Comparison of ENCODE assay signal across 9 cellular contexts in the genomic region with DNA sequence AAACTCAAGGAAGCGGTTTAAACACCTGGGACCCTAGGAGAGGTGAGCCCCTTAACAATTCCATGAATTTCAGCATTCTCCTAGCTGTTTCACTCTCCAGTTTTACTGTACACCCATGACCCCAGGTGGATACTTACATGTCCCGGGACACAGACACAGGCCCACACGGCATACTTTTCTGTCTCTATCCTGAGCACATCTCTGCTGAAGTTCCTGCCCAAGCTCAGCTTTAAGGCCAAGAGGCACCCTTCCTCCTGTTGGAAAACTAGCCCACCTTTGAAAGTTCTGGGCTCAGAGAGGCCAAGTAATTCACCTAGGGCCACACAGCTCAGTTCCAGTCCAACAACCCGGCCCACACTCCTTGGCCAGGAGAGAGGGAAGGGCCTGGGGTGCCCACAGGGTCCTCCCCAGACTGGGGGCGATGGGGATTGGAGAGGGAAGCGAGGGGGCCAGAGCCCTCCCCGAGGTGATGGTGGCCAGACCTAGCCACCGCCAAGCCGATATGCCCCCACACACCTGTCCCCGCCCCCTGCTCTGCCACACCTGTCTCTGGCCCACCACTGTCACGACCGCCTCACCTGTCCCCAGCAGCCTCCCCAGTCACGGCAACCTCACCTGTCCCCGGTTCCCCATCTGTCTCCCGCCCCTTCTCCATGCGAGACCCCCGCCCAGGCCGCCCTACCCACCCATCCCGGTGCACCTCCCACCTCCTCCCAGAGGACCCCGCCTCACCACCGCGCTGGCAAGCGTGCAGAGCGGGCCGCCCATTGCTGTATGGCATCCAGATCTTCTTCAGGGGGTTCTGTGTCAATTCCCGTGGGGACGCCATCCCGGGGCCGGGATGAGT. TPM values are rescaled to one million over a fixed set of nuclear protein-coding genes. Genes with fewer than 3 reads are reported as not detected.
DNase-seq lines count a peak whose midpoint lies in the region; ATAC-seq, FAIRE-seq and TF ChIP-seq lines count a peak whose summit lies in the region.
"Had no signal": no experiment of that assay in that cellular context is flagged by ENCODE, and none has a peak within 500 bp of the region (broad histone marks: within the 10 kb centered on the region; RNA-seq: fewer than 3 reads in every experiment).

No MANE protein-coding gene starts in this region.

- DNase-seq in Calu3 (no peak), NB4 (ENCODE audit: low read depth) (no peak), H1 (ENCODE audit: low read depth in 1 of 2, low spot score in 2 of 2) (no peak), osteoblast (ENCODE audit: insufficient read length, low spot score, missing footprints) (peak; percentile 66), posterior vena cava (ENCODE audit: low spot score) (no peak)

- H3K23ac ChIP-seq in H1 (ENCODE audit: insufficient read length), result no peak overlapping the region

- no peak for TF ChIP-seq RAD21 in H1 (IDR thresholded peaks at IDR 0.05 in 1 of 2, conservative IDR thresholded peaks at IDR 0.05 in 1 of 2; ENCODE audit: low read depth in 2 of 2, low read length in 2 of 2)

- peaks cover 17% of the 10 kb centered on the region for H3K36me3 Mint-ChIP-seq in Calu3 (ENCODE audit: insufficient read depth, unreplicated experiment)

- H4K5ac ChIP-seq in H1 (ENCODE audit: insufficient read length, low read depth, low read length), result peak overlapping the region; percentile 80

- H3K4me1 ChIP-seq in H1 (replicated peaks in 1 of 4; ENCODE audit: control insufficient read depth in 3 of 4, insufficient read depth in 4 of 4, low read length in 3 of 4) (peaks cover 4 to 30% (median 17%) of the 10 kb centered on the region in 4 experiments), osteoblast (ENCODE audit: insufficient read depth, low read length) (peaks cover 42% of the 10 kb centered on the region)

- H3K27ac ChIP-seq in H1 (ENCODE audit: low read depth, low read length), result no peak overlapping the region
- no peak overlapping the region for H3K27ac ChIP-seq in osteoblast (ENCODE audit: low read depth, low read length)

- no peaks in the 10 kb centered on the region for H3K9me3 ChIP-seq in H1 (ENCODE audit: insufficient read depth in 2 of 2, low read depth in 1 of 2, low read length in 1 of 2)
- H3K9me3 ChIP-seq in osteoblast (ENCODE audit: low read depth, low read length), result no peaks in the 10 kb centered on the region

- 24% methylated on average over 15 of the region's 29 CpGs; no CpG with 5 or more reads in 1 of the 2 experiments for WGBS in H1 (ENCODE audit: extremely low coverage in 1 of 2, insufficient coverage in 1 of 2, insufficient read length in 1 of 2, insufficient replicate concordance in 2 of 2, low coverage in 1 of 2, low lambda C conversion rate in 2 of 2, missing lambda C conversion rate in 1 of 2), 2 experiments

- no peak overlapping the region for H2AFZ ChIP-seq in H1 (ENCODE audit: low read length)
- H2AFZ ChIP-seq in osteoblast (ENCODE audit: low read length), result peak overlapping the region; percentile 41

- H3K56ac ChIP-seq in H1 (replicated peaks; ENCODE audit: insufficient read length, low read depth, low read length), result no peak overlapping the region

- H3K4me2 ChIP-seq in H1 (ENCODE audit: insufficient read depth in 1 of 2, low read depth in 2 of 2, low read length in 2 of 2), result peak overlapping the region; percentile 78 to 84
- H3K4me2 ChIP-seq in osteoblast (ENCODE audit: insufficient read depth, low read length), result peak overlapping the region; percentile 94

- H3K79me1 ChIP-seq in H1 (ENCODE audit: low read depth, low read length), result peaks cover 11% of the 10 kb centered on the region

- H3K4me3 ChIP-seq in NB4 (ENCODE audit: low read depth, low read length) (peak overlapping the region; percentile 59), H1 (ENCODE audit: extremely low read depth in 1 of 4, insufficient read depth in 2 of 4, low read depth in 3 of 4, low read length in 4 of 4) (peak overlapping the region; percentile 67 to 90 (median 73)), osteoblast (ENCODE audit: insufficient read depth, low read length) (peak overlapping the region; percentile 69)

- BruUV-seq in Calu3 (replicated peaks; lab: Mats Ljungman, UMichigan), result no TSS peak

- no peak overlapping the region for H2BK12ac ChIP-seq in H1 (ENCODE audit: low read depth, low read length)

- CTCF ChIA-PET in Calu3 (lab: Charles Lee) (interaction anchor here (0.6 to 1.8 kb wide), 5 partner anchors 50 to 291 kb away, joined by 3 to 7 read pairs (median 5); no protein-coding TSS in a partner anchor), H1 (lab: Charles Lee; ENCODE audit: partially characterized antibody) (interaction anchor here (0.5 to 6.7 kb wide), 12 partner anchors 11 to 934 kb away, joined by 3 to 52 read pairs (median 4); a partner anchor contains a TSS)

- H4K20me1 ChIP-seq in H1 (replicated peaks in 1 of 2; ENCODE audit: control insufficient read depth in 1 of 2, insufficient read depth in 2 of 2, low read length in 2 of 2), result peaks cover 0 to 3% of the 10 kb centered on the region in 2 experiments
- H4K20me1 ChIP-seq in osteoblast (ENCODE audit: insufficient read depth, low read length), result peaks cover 4% of the 10 kb centered on the region

- H2BK5ac ChIP-seq in H1 (ENCODE audit: low read depth, low read length), result peak overlapping the region; percentile 75; the same call in 1 of the 2 replicates

- TF ChIP-seq EP300 in H1 (IDR thresholded peaks at IDR 0.05; ENCODE audit: borderline replicate concordance in 1 of 2, low read depth in 2 of 2, low read length in 2 of 2), result no peak

- H3K36me3 ChIP-seq in H1 (ENCODE audit: control insufficient read depth in 2 of 4, insufficient read depth in 4 of 4, low read length in 3 of 4) (no peaks in the 10 kb centered on the region), osteoblast (ENCODE audit: insufficient read depth, low read length) (no peaks in the 10 kb centered on the region)

- no peak for FAIRE-seq in H1 (lab: Jason Lieb, UNC)

- H3K14ac ChIP-seq in H1 (ENCODE audit: insufficient read length), result no peak overlapping the region

- peak overlapping the region; percentile 25 for H4K91ac ChIP-seq in H1 (replicated peaks; ENCODE audit: insufficient read length, low read length)

- H3K27me3 Mint-ChIP-seq in Calu3 (ENCODE audit: unreplicated experiment), result no peaks in the 10 kb centered on the region

- H3K9me3 Mint-ChIP-seq in Calu3 (ENCODE audit: low read depth, unreplicated experiment), result no peaks in the 10 kb centered on the region

- H3K79me2 ChIP-seq in H1 (ENCODE audit: control insufficient read depth in 1 of 2, insufficient read depth in 2 of 2, low read length in 2 of 2), result peaks cover 0 to 27% of the 10 kb centered on the region in 2 experiments; a peak in 1 of 4 replicates
- H3K79me2 ChIP-seq in osteoblast (ENCODE audit: insufficient read depth, low read length), result peaks cover 19% of the 10 kb centered on the region

- H3K9ac ChIP-seq in H1 (replicated peaks in 1 of 4; ENCODE audit: extremely low read depth in 1 of 4, low read depth in 3 of 4, low read length in 3 of 4), result peak overlapping the region; percentile 10 to 84 (median 44); a peak in 5 of 7 replicates

- H2AK5ac ChIP-seq in H1 (ENCODE audit: low read depth, low read length), result no peak overlapping the region

- TF ChIP-seq POLR2A in NB4 (IDR thresholded peaks at IDR 0.05; ENCODE audit: extremely low read depth, insufficient read length), result no peak
- peak in 1 of 2 experiments; percentile 45; a peak in 1 of 3 replicates for TF ChIP-seq POLR2A in H1 (IDR thresholded peaks at IDR 0.05; ENCODE audit: control extremely low read depth in 1 of 2, low read depth in 2 of 2, low read length in 2 of 2)

- TF ChIP-seq CTCF in Calu3 (IDR thresholded peaks at IDR 0.05; ENCODE audit: unreplicated experiment), result no peak
- TF ChIP-seq CTCF in NB4 (IDR thresholded peaks at IDR 0.05; ENCODE audit: low read depth, low read length), result no peak
- TF ChIP-seq CTCF in H1 (IDR thresholded peaks at IDR 0.05; ENCODE audit: control extremely low read depth in 1 of 3, insufficient read depth in 1 of 3, low read depth in 1 of 3, low read length in 3 of 3), result no peak
- TF ChIP-seq CTCF in osteoblast (IDR thresholded peaks at IDR 0.05; ENCODE audit: extremely low read depth, low read depth, low read length), result no peak

- H3K4me3 Mint-ChIP-seq in Calu3 (ENCODE audit: low read depth, unreplicated experiment), result peak overlapping the region; percentile 84

- no peak overlapping the region for H2BK20ac ChIP-seq in H1 (ENCODE audit: low read length)

- no peak overlapping the region for H2BK15ac ChIP-seq in H1 (ENCODE audit: low read length)

- ATAC-seq in GM21619 (IDR thresholded peaks at IDR 0.05; ENCODE audit: unreplicated experiment), result no peak
- ATAC-seq in GM18907 (IDR thresholded peaks at IDR 0.05; ENCODE audit: unreplicated experiment), result no peak
- ATAC-seq in GM18870 (IDR thresholded peaks at IDR 0.05; ENCODE audit: unreplicated experiment), result no peak

- H3K18ac ChIP-seq in H1 (ENCODE audit: extremely low read depth, low read length), result peak overlapping the region; percentile 75

- H3K4me1 Mint-ChIP-seq in Calu3 (ENCODE audit: low read depth, unreplicated experiment), result peaks cover 22% of the 10 kb centered on the region

- peak overlapping the region; percentile 72 for H3K27ac Mint-ChIP-seq in Calu3 (ENCODE audit: unreplicated experiment)

- POLR2A ChIA-PET in H1 (lab: Charles Lee; ENCODE audit: partially characterized antibody), result interaction anchor here (0.8 to 6.0 kb wide), 17 partner anchors 11 to 326 kb away, joined by 3 to 34 read pairs (median 3); a partner anchor contains a TSS

- H2BK120ac ChIP-seq in H1 (replicated peaks; ENCODE audit: low read depth, low read length), result no peak overlapping the region

- H3K27me3 ChIP-seq in H1 (replicated peaks in 1 of 4; ENCODE audit: control insufficient read depth in 3 of 4, extremely low read depth in 1 of 4, insufficient read depth in 3 of 4, low read length in 3 of 4), result no peaks in the 10 kb centered on the region
- no peaks in the 10 kb centered on the region for H3K27me3 ChIP-seq in osteoblast (ENCODE audit: insufficient read depth, low read length)

- no peak overlapping the region; the same call in 1 of the 2 replicates for H4K8ac ChIP-seq in H1 (ENCODE audit: extremely low read depth, insufficient read depth, low read length)

- H3K4ac ChIP-seq in H1 (replicated peaks; ENCODE audit: insufficient read length, low read depth, low read length), result no peak overlapping the region

- peaks cover 2% of the 10 kb centered on the region; the same call in 1 of the 2 replicates for H3K23me2 ChIP-seq in H1 (ENCODE audit: low read depth, low read length)

- intact Hi-C loops in Calu3 (cut with micrococcal nuclease; ENCODE audit: unreplicated experiment) (no loop called here), posterior vena cava (cut with DNase I) (no loop called here)

RNA-seq across cellular contexts. Expression of a gene that starts 0.4 kb away (rescaled TPM):
- total RNA-seq in Calu3 (2022), result 3.6 and 5.1 TPM in 2 replicates
- total RNA-seq in H1 (2021; fragmentation: NEBNext Ultra II Directional; extraction: Animal tissue kit (Norgen Biotek cat#: 25700)), result 10.7 and 11.3 TPM in 2 replicates
- polyA plus RNA-seq in H1 (2011; rRNA removed), result 20.1 and 20.3 TPM in 2 replicates
- 21.1 TPM for polyA plus RNA-seq in H1 (2011; cell fraction: cytosol; rRNA removed)
- 47.8 TPM for polyA plus RNA-seq in H1 (2011; cell fraction: nucleus; rRNA removed)
- 10.5 to 17.4 TPM (median 13.7 TPM) in 4 replicates for polyA plus RNA-seq in H1 (2012, experiment 1 of 2)
- 11.5 TPM for polyA plus RNA-seq in H1 (2012, experiment 2 of 2)
- 7.8 TPM for polyA plus RNA-seq in H1 (2013, experiment 1 of 2)
- polyA plus RNA-seq in H1 (2013, experiment 2 of 2), result 7.2 TPM
- 17.4 and 24.1 TPM in 2 replicates for polyA minus RNA-seq in H1 (2011; rRNA and poly(A)+ RNA removed)
- polyA minus RNA-seq in H1 (2011; cell fraction: cytosol; rRNA and poly(A)+ RNA removed), result 13.2 TPM
- 16.4 TPM for polyA minus RNA-seq in H1 (2011; cell fraction: nucleus; rRNA and poly(A)+ RNA removed)
- total RNA-seq in osteoblast, result 12.3 and 12.4 TPM in 2 replicates
- 1 to 10 TPM; 2.0 to 4.5 TPM for total RNA-seq in posterior vena cava

RNA-seq across cellular contexts. Expression of a gene that starts 7.4 kb away (rescaled TPM):
- total RNA-seq in Calu3 (2022) (0.34 and 0.94 TPM in 2 replicates), osteoblast (0.29 and 0.72 TPM in 2 replicates), posterior vena cava (not detected)
- total RNA-seq in H1 (2021; fragmentation: NEBNext Ultra II Directional; extraction: Animal tissue kit (Norgen Biotek cat#: 25700)), result not detected in 2 replicates
- 0.14 and 0.22 TPM in 2 replicates for polyA plus RNA-seq in H1 (2011; rRNA removed)
- 0.16 TPM for polyA plus RNA-seq in H1 (2011; cell fraction: cytosol; rRNA removed)
- polyA plus RNA-seq in H1 (2011; cell fraction: nucleus; rRNA removed), result 1.9 TPM
- 0.23 to 0.41 TPM (median 0.36 TPM) in 4 replicates for polyA plus RNA-seq in H1 (2012, experiment 1 of 2)
- 0.18 TPM for polyA plus RNA-seq in H1 (2012, experiment 2 of 2)
- 0.10 TPM for polyA plus RNA-seq in H1 (2013, experiment 1 of 2)
- 0.11 TPM for polyA plus RNA-seq in H1 (2013, experiment 2 of 2)
- 0.15 and 0.47 TPM in 2 replicates for polyA minus RNA-seq in H1 (2011; rRNA and poly(A)+ RNA removed)
- not detected for polyA minus RNA-seq in H1 (2011; cell fraction: cytosol; rRNA and poly(A)+ RNA removed)
- 0.90 TPM for polyA minus RNA-seq in H1 (2011; cell fraction: nucleus; rRNA and poly(A)+ RNA removed)
- total RNA-seq: dermis microvascular lymphatic vessel endothelial cell had no signal

RNA-seq across cellular contexts. Expression of a gene that starts 39.0 kb away (rescaled TPM):
- total RNA-seq in Calu3 (2022) (8.6 and 13.9 TPM in 2 replicates), osteoblast (12.7 and 21.4 TPM in 2 replicates), posterior vena cava (1 to 10 TPM; 4.2 to 5.3 TPM)
- 7.8 and 10.7 TPM in 2 replicates for total RNA-seq in H1 (2021; fragmentation: NEBNext Ultra II Directional; extraction: Animal tissue kit (Norgen Biotek cat#: 25700))
- polyA plus RNA-seq in H1 (2011; rRNA removed), result 13.9 and 15.6 TPM in 2 replicates
- polyA plus RNA-seq in H1 (2011; cell fraction: cytosol; rRNA removed), result 7.8 TPM
- 112 TPM for polyA plus RNA-seq in H1 (2011; cell fraction: nucleus; rRNA removed)
- polyA plus RNA-seq in H1 (2012, experiment 1 of 2), result 11.1 to 26.5 TPM (median 23.5 TPM) in 4 replicates
- 7.2 TPM for polyA plus RNA-seq in H1 (2012, experiment 2 of 2)
- polyA plus RNA-seq in H1 (2013, experiment 1 of 2), result 4.3 TPM
- polyA plus RNA-seq in H1 (2013, experiment 2 of 2), result 4.5 TPM
- 3.2 and 4.3 TPM in 2 replicates for polyA minus RNA-seq in H1 (2011; rRNA and poly(A)+ RNA removed)
- polyA minus RNA-seq in H1 (2011; cell fraction: cytosol; rRNA and poly(A)+ RNA removed), result 2.4 TPM
- polyA minus RNA-seq in H1 (2011; cell fraction: nucleus; rRNA and poly(A)+ RNA removed), result 16.7 TPM

RNA-seq across cellular contexts. Expression of a gene that starts 52.2 kb away (rescaled TPM):
- total RNA-seq in Calu3 (2022) (192 and 287 TPM in 2 replicates), osteoblast (99.3 and 105 TPM in 2 replicates), posterior vena cava (100 to 1,000 TPM; 142 to 147 TPM)
- total RNA-seq in H1 (2021; fragmentation: NEBNext Ultra II Directional; extraction: Animal tissue kit (Norgen Biotek cat#: 25700)), result 191 and 196 TPM in 2 replicates
- polyA plus RNA-seq in H1 (2011; rRNA removed), result 315 and 422 TPM in 2 replicates
- 247 TPM for polyA plus RNA-seq in H1 (2011; cell fraction: cytosol; rRNA removed)
- 217 TPM for polyA plus RNA-seq in H1 (2011; cell fraction: nucleus; rRNA removed)
- 171 to 240 TPM (median 225 TPM) in 4 replicates for polyA plus RNA-seq in H1 (2012, experiment 1 of 2)
- polyA plus RNA-seq in H1 (2012, experiment 2 of 2), result 223 TPM
- polyA plus RNA-seq in H1 (2013, experiment 1 of 2), result 278 TPM
- 358 TPM for polyA plus RNA-seq in H1 (2013, experiment 2 of 2)
- 107 and 149 TPM in 2 replicates for polyA minus RNA-seq in H1 (2011; rRNA and poly(A)+ RNA removed)
- 143 TPM for polyA minus RNA-seq in H1 (2011; cell fraction: cytosol; rRNA and poly(A)+ RNA removed)
- polyA minus RNA-seq in H1 (2011; cell fraction: nucleus; rRNA and poly(A)+ RNA removed), result 52.6 TPM

RNA-seq across cellular contexts. Expression of a gene that starts 53.3 kb away (rescaled TPM):
- total RNA-seq in Calu3 (2022) (196 and 207 TPM in 2 replicates), osteoblast (299 and 308 TPM in 2 replicates), posterior vena cava (100 to 1,000 TPM; 134 to 135 TPM)
- 310 TPM in 2 replicates for total RNA-seq in H1 (2021; fragmentation: NEBNext Ultra II Directional; extraction: Animal tissue kit (Norgen Biotek cat#: 25700))
- polyA plus RNA-seq in H1 (2011; rRNA removed), result 720 TPM in 2 replicates
- polyA plus RNA-seq in H1 (2011; cell fraction: cytosol; rRNA removed), result 628 TPM
- 930 TPM for polyA plus RNA-seq in H1 (2011; cell fraction: nucleus; rRNA removed)
- polyA plus RNA-seq in H1 (2012, experiment 1 of 2), result 341 to 466 TPM (median 436 TPM) in 4 replicates
- polyA plus RNA-seq in H1 (2012, experiment 2 of 2), result 815 TPM
- polyA plus RNA-seq in H1 (2013, experiment 1 of 2), result 179 TPM
- polyA plus RNA-seq in H1 (2013, experiment 2 of 2), result 164 TPM
- polyA minus RNA-seq in H1 (2011; rRNA and poly(A)+ RNA removed), result 871 and 931 TPM in 2 replicates
- polyA minus RNA-seq in H1 (2011; cell fraction: cytosol; rRNA and poly(A)+ RNA removed), result 323 TPM
- polyA minus RNA-seq in H1 (2011; cell fraction: nucleus; rRNA and poly(A)+ RNA removed), result 283 TPM
